ENCODE assay signal across 14 cellular contexts in genomic region chr13:100176781-100177389, GRCh38.
DNase-seq lines count a peak whose midpoint lies in the region; ATAC-seq and TF ChIP-seq lines count a peak whose summit lies in the region.
"Had no signal": no experiment of that assay in that cellular context is flagged by ENCODE, and none has a peak within 500 bp of the region (broad histone marks: within the 10 kb centered on the region; RNA-seq: fewer than 3 reads in every experiment).

No MANE protein-coding gene starts in this region.

- H3K4me2 ChIP-seq in SK-N-SH = no peak overlapping the region

- CTCF ChIA-PET in SK-N-SH (lab: Yijun Ruan, JAX) = no interaction called here
- CTCF ChIA-PET in CD4-positive, alpha-beta memory T cell (lab: Charles Lee; ENCODE audit: partially characterized antibody) = no interaction called here

- no peaks in the 10 kb centered on the region for H3K27me3 ChIP-seq in SK-N-SH (ENCODE audit: insufficient read depth)
- H3K27me3 ChIP-seq in CD4-positive, alpha-beta memory T cell (ENCODE audit: insufficient read depth, low read length) = no peaks in the 10 kb centered on the region
- H3K27me3 ChIP-seq: neutrophil had no signal

- H3K79me2 ChIP-seq in SK-N-SH (ENCODE audit: insufficient read depth) = no peaks in the 10 kb centered on the region; the same call in none of the 2 replicates

- H3K4me1 ChIP-seq in SK-N-SH (ENCODE audit: control insufficient read depth in 1 of 2, insufficient read depth in 2 of 2, low read depth in 1 of 2, low read length in 1 of 2) = peaks cover 8 to 20% of the 10 kb centered on the region in 2 experiments; a peak in 3 of 4 replicates
- H3K4me1 ChIP-seq in CD4-positive, alpha-beta memory T cell (ENCODE audit: insufficient read depth, low read length) = no peaks in the 10 kb centered on the region
- H3K4me1 ChIP-seq: Caco-2 had no signal

- TF ChIP-seq RAD21 in SK-N-SH (IDR thresholded peaks at IDR 0.05; ENCODE audit: low read length) = no peak

- ATAC-seq in HG02623 (IDR thresholded peaks at IDR 0.05; ENCODE audit: unreplicated experiment) (no peak), Right ventricle myocardium inferior (no peak)

- H3K9me2 ChIP-seq in SK-N-SH = no peaks in the 10 kb centered on the region

- no peaks in the 10 kb centered on the region for H3F3A ChIP-seq in SK-N-SH (replicated peaks; ENCODE audit: insufficient read depth)

- H3K27me3 Mint-ChIP-seq in CD4-positive, alpha-beta memory T cell = no peaks in the 10 kb centered on the region
- H3K27me3 Mint-ChIP-seq: activated CD4-positive, alpha-beta T cell treated with anti-CD3 and anti-CD28 coated beads, Interleukin-2, amount 10 ng/mL, durations not matched to agents 7 days and 5 days; activated naive CD4-positive, alpha-beta T cell treated with anti-CD3 and anti-CD28 coated beads, Interleukin-2, amount 50 U/mL, for 24 hours had no signal

- DNase-seq in DMS153 treated with DMSO at 0.1 percent for 48 hours (lab: John Stamatoyannopoulos, UW; ENCODE audit: unreplicated experiment) = peak; percentile 11
- peak; percentile 50 for DNase-seq in NCI-H1092 (lab: John Stamatoyannopoulos, UW)
- DNase-seq in SK-N-SH = peak; percentile 22
- DNase-seq in iris pigment epithelial cell (ENCODE audit: low read depth) = peak; percentile 80
- no peak for DNase-seq in central memory CD4-positive, alpha-beta T cell
- DNase-seq in CD4-positive, alpha-beta memory T cell = no peak
- no peak for DNase-seq in Right ventricle myocardium inferior (ENCODE audit: missing footprints)
- DNase-seq: activated CD4-positive, alpha-beta T cell treated with anti-CD3 and anti-CD28 coated beads, Interleukin-2, amount 10 ng/mL, durations not matched to agents 7 days and 5 days; Caco-2; endodermal cell; stimulated activated CD4-positive, alpha-beta T cell treated with anti-CD3 and anti-CD28 coated beads, Interleukin-2, amount 100 ng/mL, for 48 hours had no signal

- no peaks in the 10 kb centered on the region for H4K20me1 ChIP-seq in SK-N-SH (ENCODE audit: insufficient read depth)

- peaks cover 2 to 14% of the 10 kb centered on the region in 2 donors for H3K36me3 Mint-ChIP-seq in CD4-positive, alpha-beta memory T cell

- WGBS in SK-N-SH (ENCODE audit: low lambda C conversion rate) = 71% methylated on average over 2 of the region's 2 CpGs

- no peak overlapping the region for H3K27ac Mint-ChIP-seq in CD4-positive, alpha-beta memory T cell
- H3K27ac Mint-ChIP-seq: activated CD4-positive, alpha-beta T cell treated with anti-CD3 and anti-CD28 coated beads, Interleukin-2, amount 10 ng/mL, durations not matched to agents 7 days and 5 days; activated naive CD4-positive, alpha-beta T cell treated with anti-CD3 and anti-CD28 coated beads, Interleukin-2, amount 50 U/mL, for 24 hours; endodermal cell had no signal

- H3K27ac ChIP-seq in SK-N-SH (ENCODE audit: low read depth in 2 of 2, low read length in 1 of 2) = no peak overlapping the region
- no peak overlapping the region for H3K27ac ChIP-seq in CD4-positive, alpha-beta memory T cell (ENCODE audit: low read depth, low read length)
- H3K27ac ChIP-seq: neutrophil had no signal

- peaks cover 3 to 6% of the 10 kb centered on the region in 2 experiments for H3K36me3 ChIP-seq in SK-N-SH (replicated peaks in 1 of 2; ENCODE audit: control insufficient read depth in 1 of 2, insufficient read depth in 2 of 2, low read length in 1 of 2)
- no peaks in the 10 kb centered on the region for H3K36me3 ChIP-seq in CD4-positive, alpha-beta memory T cell (ENCODE audit: insufficient read depth, low read length)
- H3K36me3 ChIP-seq: neutrophil had no signal

- H2AFZ ChIP-seq in SK-N-SH (ENCODE audit: low read depth) = no peak overlapping the region

- H3K9me3 ChIP-seq in SK-N-SH = no peaks in the 10 kb centered on the region
- no peaks in the 10 kb centered on the region for H3K9me3 ChIP-seq in CD4-positive, alpha-beta memory T cell (ENCODE audit: control insufficient read depth in 1 of 2, low read length in 2 of 2)
- H3K9me3 ChIP-seq: Caco-2, neutrophil had no signal

- H3K4me3 Mint-ChIP-seq in CD4-positive, alpha-beta memory T cell = no peak overlapping the region
- H3K4me3 Mint-ChIP-seq: activated CD4-positive, alpha-beta T cell treated with anti-CD3 and anti-CD28 coated beads, Interleukin-2, amount 10 ng/mL, durations not matched to agents 7 days and 5 days; activated naive CD4-positive, alpha-beta T cell treated with anti-CD3 and anti-CD28 coated beads, Interleukin-2, amount 50 U/mL, for 24 hours; endodermal cell had no signal

- POLR2A ChIA-PET in SK-N-SH (lab: Yijun Ruan, JAX) = no interaction called here
- POLR2A ChIA-PET in CD4-positive, alpha-beta memory T cell (lab: Charles Lee; ENCODE audit: partially characterized antibody) = no interaction called here

- H3K4me3 ChIP-seq in SK-N-SH (ENCODE audit: low read depth in 2 of 2, low read length in 1 of 2) = no peak overlapping the region
- H3K4me3 ChIP-seq in CD4-positive, alpha-beta memory T cell (ENCODE audit: low read length in 2 of 2) = no peak overlapping the region

- TF ChIP-seq CTCF in SK-N-SH (IDR thresholded peaks at IDR 0.05) = no peak

- no peak overlapping the region for H3K9ac ChIP-seq in SK-N-SH

- peaks cover 1 to 8% (median 4%) of the 10 kb centered on the region in 4 donors for H3K4me1 Mint-ChIP-seq in CD4-positive, alpha-beta memory T cell
- H3K4me1 Mint-ChIP-seq: activated naive CD4-positive, alpha-beta T cell treated with anti-CD3 and anti-CD28 coated beads, Interleukin-2, amount 50 U/mL, for 24 hours had no signal

- intact Hi-C loops in CD4-positive, alpha-beta memory T cell (cut with micrococcal nuclease) = no loop called here
- intact Hi-C loops in Right ventricle myocardium inferior (cut with DNase I) = no loop called here

- H3K9me3 Mint-ChIP-seq in CD4-positive, alpha-beta memory T cell = peaks cover 0 to 4% (median 0%) of the 10 kb centered on the region in 8 donors
- H3K9me3 Mint-ChIP-seq: activated naive CD4-positive, alpha-beta T cell treated with anti-CD3 and anti-CD28 coated beads, Interleukin-2, amount 50 U/mL, for 24 hours had no signal

- no peak for TF ChIP-seq EP300 in SK-N-SH (IDR thresholded peaks at IDR 0.05; ENCODE audit: borderline replicate concordance in 1 of 2, low read depth in 1 of 2, low read length in 1 of 2)

TF ChIP-seq in SK-N-SH, 30 proteins besides CTCF, POLR2A, EP300 and RAD21:
- TF ChIP-seq GABPA (IDR thresholded peaks at IDR 0.05; ENCODE audit: low read depth) (no peak), NFIC (IDR thresholded peaks at IDR 0.05; ENCODE audit: borderline replicate concordance) (peak; percentile 58), SMC3 (IDR thresholded peaks at IDR 0.05; ENCODE audit: low read depth, low read length) (no peak), EZH2phosphoT487 (IDR thresholded peaks at IDR 0.05; ENCODE audit: borderline replicate concordance, low read depth) (no peak), RXRA (IDR thresholded peaks at IDR 0.05; ENCODE audit: borderline replicate concordance, low read depth) (no peak), FOSL2 (IDR thresholded peaks at IDR 0.05; ENCODE audit: borderline replicate concordance, low read depth) (no peak)

Comparison
In these comparisons a context has a peak if more than half of its experiments do, and no peak if none do; other contexts are left out.
1. DNase-seq: peak in DMS153 treated with DMSO at 0.1 percent for 48 hours (single experiment), NCI-H1092 (single experiment), SK-N-SH (single experiment) and iris pigment epithelial cell (single experiment); none in central memory CD4-positive, alpha-beta T cell (single experiment), CD4-positive, alpha-beta memory T cell (0 of 5) and Right ventricle myocardium inferior (single experiment).